In genomic region chrX:71533514-71533849, GRCh38 we compare ENCODE assay signal across 8 cellular contexts. TPM values are rescaled to one million over a fixed set of nuclear protein-coding genes. Genes with fewer than 3 reads are reported as not detected.
DNase-seq lines count a peak whose midpoint lies in the region; ATAC-seq and TF ChIP-seq lines count a peak whose summit lies in the region.

No MANE protein-coding gene starts in this region.

- peak overlapping the region; percentile 37 for H2AFZ ChIP-seq in hepatocyte

- H3K4me3 ChIP-seq in HFF-Myc (replicated peaks; ENCODE audit: low read depth, low read length) (peak overlapping the region; percentile 79), hepatocyte (peak overlapping the region; percentile 67), spleen (peak overlapping the region; percentile 50 to 78 (median 64))

- CTCF ChIA-PET in activated CD8-positive, alpha-beta T cell treated with anti-CD3 and anti-CD28 coated beads for 36 hours (lab: Charles Lee), result interaction anchor here (1.8 to 3.8 kb wide), 3 partner anchors 11 to 22 kb away, joined by 5 to 13 read pairs (median 6); no protein-coding TSS in a partner anchor

- no peak for ATAC-seq in activated CD8-positive, alpha-beta T cell treated with anti-CD3 and anti-CD28 coated beads for 36 hours
- no peak for ATAC-seq in GM21367 (IDR thresholded peaks at IDR 0.05; ENCODE audit: unreplicated experiment)

- intact Hi-C loops in activated CD8-positive, alpha-beta T cell treated with anti-CD3 and anti-CD28 coated beads for 36 hours (cut with micrococcal nuclease), result loop anchor here (1.0 to 10.0 kb wide), 4 partner anchors 8 to 429 kb away; partner anchors contain the start of genes CXorf65, NONO and TAF1
- intact Hi-C loops in spleen (cut with DNase I; ENCODE audit: low total_unique reads), result no loop called here

- POLR2A ChIA-PET in activated CD8-positive, alpha-beta T cell treated with anti-CD3 and anti-CD28 coated beads for 36 hours (lab: Charles Lee), result interaction anchor here (1.0 to 5.5 kb wide), 14 partner anchors 10 to 743 kb away, joined by 3 to 127 read pairs (median 8); partner anchors contain the start of genes CXCR3, NONO and TAF1

- H3K9me3 ChIP-seq in hepatocyte (ENCODE audit: low read depth) (no peaks in the 10 kb centered on the region), spleen (peaks cover 0 to 5% (median 0%) of the 10 kb centered on the region in 8 donors)

- no peak for TF ChIP-seq POLR2A in spleen (IDR thresholded peaks at IDR 0.05)

- DNase-seq in HFF-Myc (ENCODE audit: extremely low read depth, low read depth) (no peak), hepatocyte (ENCODE audit: low spot score) (no peak), spleen (no peak), NK-92 (lab: John Stamatoyannopoulos, UW; ENCODE audit: unreplicated experiment) (no peak), NOMO-1 treated with DMSO at 0.1 percent for 48 hours (lab: John Stamatoyannopoulos, UW; ENCODE audit: unreplicated experiment) (no peak)
- no peak for DNase-seq in activated CD8-positive, alpha-beta T cell treated with anti-CD3 and anti-CD28 coated beads for 36 hours
- no peak for DNase-seq in activated CD4-positive, CD25-positive, alpha-beta regulatory T cell treated with anti-CD3 and anti-CD28 coated beads, Interleukin-2, amount 50 U/mL, for 72 hours

- no peaks in the 10 kb centered on the region for H3K9me3 Mint-ChIP-seq in activated CD8-positive, alpha-beta T cell treated with anti-CD3 and anti-CD28 coated beads for 36 hours

- H4K20me1 ChIP-seq in hepatocyte (ENCODE audit: insufficient read depth, poor library complexity, severe bottlenecking), result peaks cover 41% of the 10 kb centered on the region

- TF ChIP-seq CTCF in HFF-Myc (IDR thresholded peaks at IDR 0.05; ENCODE audit: low read depth, low read length, missing control alignments), result no peak
- no peak for TF ChIP-seq CTCF in activated CD8-positive, alpha-beta T cell treated with anti-CD3 and anti-CD28 coated beads for 36 hours (IDR thresholded peaks at IDR 0.05)
- no peak for TF ChIP-seq CTCF in hepatocyte (IDR thresholded peaks at IDR 0.05; ENCODE audit: poor library complexity)
- no peak for TF ChIP-seq CTCF in spleen (IDR thresholded peaks at IDR 0.05 in 8 of 11, conservative IDR thresholded peaks at IDR 0.05 in 3 of 11)

- peak overlapping the region; percentile 74 for H3K4me2 ChIP-seq in hepatocyte

- no peaks in the 10 kb centered on the region for H3K9me2 ChIP-seq in hepatocyte (replicated peaks; ENCODE audit: insufficient read depth)

- H3K27me3 Mint-ChIP-seq in activated CD8-positive, alpha-beta T cell treated with anti-CD3 and anti-CD28 coated beads for 36 hours, result no peaks in the 10 kb centered on the region

- H3K36me3 ChIP-seq in hepatocyte (replicated peaks; ENCODE audit: insufficient read depth, low read depth), result no peaks in the 10 kb centered on the region
- peaks cover 0 to 16% (median 0%) of the 10 kb centered on the region in 6 donors for H3K36me3 ChIP-seq in spleen

- peak overlapping the region; percentile 99 for H3K27ac Mint-ChIP-seq in activated CD8-positive, alpha-beta T cell treated with anti-CD3 and anti-CD28 coated beads for 36 hours

- H3K27ac ChIP-seq in hepatocyte (peak overlapping the region; percentile 93), spleen (peak overlapping the region; percentile 71 to 96 (median 94))

- 49% methylated on average over 12 of the region's 12 CpGs for WGBS in hepatocyte (ENCODE audit: low lambda C conversion rate, missing lambda C conversion rate)
- 0 to 32% (median 0%) methylated on average over 12 of the region's 12 CpGs for WGBS in spleen, 5 donors

- H3K4me1 Mint-ChIP-seq in activated CD8-positive, alpha-beta T cell treated with anti-CD3 and anti-CD28 coated beads for 36 hours (ENCODE audit: low read depth), result peaks cover 15% of the 10 kb centered on the region

- H3K4me1 ChIP-seq in hepatocyte (ENCODE audit: insufficient read depth), result peaks cover 3% of the 10 kb centered on the region
- H3K4me1 ChIP-seq in spleen, result peaks cover 0 to 45% (median 26%) of the 10 kb centered on the region in 6 donors

- H3K27me3 ChIP-seq in hepatocyte (no peaks in the 10 kb centered on the region), spleen (replicated peaks in 1 of 7) (no peaks in the 10 kb centered on the region)

- H3K79me2 ChIP-seq in hepatocyte, result peaks cover 57% of the 10 kb centered on the region

- peak overlapping the region; percentile 98 for H3K4me3 Mint-ChIP-seq in activated CD8-positive, alpha-beta T cell treated with anti-CD3 and anti-CD28 coated beads for 36 hours

- H3K36me3 Mint-ChIP-seq in activated CD8-positive, alpha-beta T cell treated with anti-CD3 and anti-CD28 coated beads for 36 hours (ENCODE audit: low read depth), result peaks cover 45% of the 10 kb centered on the region

RNA-seq across cellular contexts. Expression of gene OGT, which starts 0.6 kb away (rescaled TPM):
- 100 to 1,000 TPM; 354 to 358 TPM for total RNA-seq in activated CD8-positive, alpha-beta T cell treated with anti-CD3 and anti-CD28 coated beads for 36 hours
- total RNA-seq in hepatocyte, result 117 and 120 TPM in 2 replicates
- polyA plus RNA-seq in hepatocyte, result 36.8 and 46.5 TPM in 2 replicates
- 100 to 1,000 TPM; 216 to 393 (median 242) TPM for total RNA-seq in spleen
- polyA plus RNA-seq in spleen, result 100 to 1,000 TPM in 1 of 3 donors, 10 to 100 TPM in 2; 76.8 to 101 (median 87.3) TPM

RNA-seq across cellular contexts. Expression of gene GCNA, which starts 44.8 kb away (rescaled TPM):
- 1 to 10 TPM; 3.5 to 5.1 TPM for total RNA-seq in activated CD8-positive, alpha-beta T cell treated with anti-CD3 and anti-CD28 coated beads for 36 hours
- total RNA-seq in hepatocyte (0.50 and 0.68 TPM in 2 replicates), spleen (10 to 100 TPM in 1 of 7 donors, 1 to 10 TPM in 6; 1.9 to 12.8 (median 4.4) TPM)
- polyA plus RNA-seq in hepatocyte (0.42 and 0.47 TPM in 2 replicates), spleen (1 to 10 TPM; 1.8 to 2.4 (median 1.9) TPM)
